In the genomic region with DNA sequence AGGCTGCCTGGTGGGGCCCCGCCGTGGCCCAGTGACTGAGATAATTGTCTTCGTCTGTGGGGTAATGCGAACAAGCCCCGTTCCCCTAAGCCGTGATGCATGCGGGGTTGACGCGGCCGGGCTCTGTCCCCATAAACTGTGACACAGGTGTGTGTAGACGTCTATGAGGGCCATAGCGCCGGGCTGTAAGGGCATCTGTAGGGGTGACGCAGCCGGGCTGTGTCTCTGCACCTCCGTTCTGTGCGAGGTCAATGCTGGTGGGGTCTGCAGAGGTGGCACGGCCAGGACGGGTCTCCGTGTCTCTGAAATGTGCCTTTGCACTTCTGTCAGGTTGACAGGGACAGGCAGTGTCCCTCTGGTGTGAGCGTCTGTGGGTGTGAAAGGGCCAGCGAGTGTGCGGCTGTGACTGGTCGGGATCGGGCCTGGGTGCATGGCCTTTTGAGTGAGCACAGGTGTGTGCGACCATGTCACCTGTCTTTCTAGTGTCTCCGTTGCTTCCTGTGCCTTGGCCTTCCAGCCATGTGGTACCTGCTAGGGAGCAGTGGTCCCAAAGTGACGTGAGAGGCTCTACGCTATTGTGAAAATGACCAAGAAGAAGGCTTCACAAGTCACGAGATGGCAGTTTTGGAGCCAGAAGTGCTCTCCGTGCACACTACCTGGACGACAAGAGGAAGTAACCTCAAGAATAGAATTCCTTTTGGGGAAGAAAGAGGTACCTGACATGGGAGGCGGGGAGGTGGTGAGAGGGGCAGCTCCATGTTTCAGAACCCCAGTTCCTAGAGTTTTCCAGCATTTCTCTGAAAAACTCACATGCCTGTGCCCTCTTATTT, we compare ENCODE assay signal across 8 cellular contexts. TPM values are rescaled to one million over a fixed set of nuclear protein-coding genes. Genes with fewer than 3 reads are reported as not detected.
DNase-seq lines count a peak whose midpoint lies in the region; ATAC-seq, FAIRE-seq and TF ChIP-seq lines count a peak whose summit lies in the region.

No MANE protein-coding gene starts in this region.

- H3K27ac ChIP-seq in iPS DF 6.9 (ENCODE audit: low read length), result no peak overlapping the region

- H3K36me3 Mint-ChIP-seq in HFFc6 (ENCODE audit: low read depth) (peaks cover 44% of the 10 kb centered on the region), activated B cell treated with CpG ODN at 0.5 μM for 24 hours (ENCODE audit: low read depth) (peaks cover 30% of the 10 kb centered on the region)
- peaks cover 29 to 56% of the 10 kb centered on the region in 2 donors for H3K36me3 Mint-ChIP-seq in stimulated activated naive B cell treated with anti-CD40 and anti-IgM and Interleukin-4, amounts not matched to agents 10 μg/mL and 1 μg/mL and 100 μg/mL, for 72 hours

- H3K9me3 Mint-ChIP-seq in HFFc6 (peaks cover 13% of the 10 kb centered on the region), activated B cell treated with CpG ODN at 0.5 μM for 24 hours (peaks cover 16% of the 10 kb centered on the region)
- peaks cover 14 to 24% of the 10 kb centered on the region in 2 donors for H3K9me3 Mint-ChIP-seq in stimulated activated naive B cell treated with anti-CD40 and anti-IgM and Interleukin-4, amounts not matched to agents 10 μg/mL and 1 μg/mL and 100 μg/mL, for 72 hours

- peaks cover 13% of the 10 kb centered on the region for H3K4me1 Mint-ChIP-seq in HFFc6 (ENCODE audit: low read depth)
- H3K4me1 Mint-ChIP-seq in activated B cell treated with CpG ODN at 0.5 μM for 24 hours, result peaks cover 16% of the 10 kb centered on the region
- H3K4me1 Mint-ChIP-seq in stimulated activated naive B cell treated with anti-CD40 and anti-IgM and Interleukin-4, amounts not matched to agents 10 μg/mL and 1 μg/mL and 100 μg/mL, for 72 hours, result peaks cover 11 to 12% of the 10 kb centered on the region in 2 donors

- TF ChIP-seq CTCF in HFFc6 (IDR thresholded peaks at IDR 0.05) (no peak), activated B cell treated with CpG ODN at 0.5 μM for 24 hours (IDR thresholded peaks at IDR 0.05) (no peak), lower leg skin (IDR thresholded peaks at IDR 0.05) (no peak)

- no peaks in the 10 kb centered on the region; the same call in 1 of the 2 replicates for H3K9me3 ChIP-seq in iPS DF 6.9 (ENCODE audit: control insufficient read depth, insufficient read depth, low read length)

- H3K27me3 Mint-ChIP-seq in HFFc6 (ENCODE audit: insufficient read depth) (peaks cover 5% of the 10 kb centered on the region; the same call in 1 of the 2 replicates), activated B cell treated with CpG ODN at 0.5 μM for 24 hours (no peaks in the 10 kb centered on the region)
- no peaks in the 10 kb centered on the region for H3K27me3 Mint-ChIP-seq in stimulated activated naive B cell treated with anti-CD40 and anti-IgM and Interleukin-4, amounts not matched to agents 10 μg/mL and 1 μg/mL and 100 μg/mL, for 72 hours

- no peaks in the 10 kb centered on the region for H3K27me3 ChIP-seq in iPS DF 6.9 (ENCODE audit: control insufficient read depth, insufficient read depth, low read length)

- POLR2A ChIA-PET in activated B cell treated with CpG ODN at 0.5 μM for 24 hours (lab: Charles Lee), result interaction anchor here (0.7 to 1.6 kb wide), 4 partner anchors 16 to 1350 kb away, joined by 3 to 18 read pairs (median 10); a partner anchor contains a TSS

- no CpG with 5 or more reads among the region's 33 CpGs for WGBS in iPS DF 6.9 (ENCODE audit: insufficient coverage, insufficient read length)
- WGBS in lower leg skin, 2 donors, result 21 to 29% methylated on average over 24 to 33 of the region's 33 CpGs

- H3K4me1 ChIP-seq in iPS DF 6.9 (ENCODE audit: control insufficient read depth, insufficient read depth, low read length), result no peaks in the 10 kb centered on the region

- intact Hi-C loops in activated B cell treated with CpG ODN at 0.5 μM for 24 hours (cut with micrococcal nuclease) (loop anchor here (2.0 kb wide), 3 partner anchors 91 to 1535 kb away; a partner anchor contains a TSS), lower leg skin (cut with DNase I; ENCODE audit: low total_unique reads) (no loop called here)

- no peaks in the 10 kb centered on the region for H3K36me3 ChIP-seq in iPS DF 6.9 (ENCODE audit: control insufficient read depth, insufficient read depth, low read length)

- H3K4me3 Mint-ChIP-seq in HFFc6 (peak overlapping the region; percentile 100), activated B cell treated with CpG ODN at 0.5 μM for 24 hours (peak overlapping the region; percentile 94)
- peak overlapping the region; percentile 94 to 99 for H3K4me3 Mint-ChIP-seq in stimulated activated naive B cell treated with anti-CD40 and anti-IgM and Interleukin-4, amounts not matched to agents 10 μg/mL and 1 μg/mL and 100 μg/mL, for 72 hours

- no peak for TF ChIP-seq POLR2A in lower leg skin (IDR thresholded peaks at IDR 0.05)

- CTCF ChIA-PET in activated B cell treated with CpG ODN at 0.5 μM for 24 hours (lab: Charles Lee), result interaction anchor here (0.9 kb wide), 1 partner anchor 17 kb away, joined by 4 read pairs; a partner anchor contains a TSS

- peak overlapping the region; percentile 95 for H3K27ac Mint-ChIP-seq in HFFc6
- peak overlapping the region; percentile 87 for H3K27ac Mint-ChIP-seq in activated B cell treated with CpG ODN at 0.5 μM for 24 hours
- H3K27ac Mint-ChIP-seq in stimulated activated naive B cell treated with anti-CD40 and anti-IgM and Interleukin-4, amounts not matched to agents 10 μg/mL and 1 μg/mL and 100 μg/mL, for 72 hours, result peak overlapping the region; percentile 98

- FAIRE-seq in urothelium cell line (lab: Jason Lieb, UNC), result no peak

- no peak for ATAC-seq in activated B cell treated with CpG ODN at 0.5 μM for 24 hours (ENCODE audit: low read depth)
- ATAC-seq in stimulated activated naive B cell treated with anti-CD40 and anti-IgM and Interleukin-4, amounts not matched to agents 10 μg/mL and 1 μg/mL and 100 μg/mL, for 72 hours (replicated peaks), result peak; percentile 2 to 5
- no peak for ATAC-seq in GM21825 (IDR thresholded peaks at IDR 0.05; ENCODE audit: unreplicated experiment)

- H3K4me3 ChIP-seq in iPS DF 6.9 (ENCODE audit: low read length) (peak overlapping the region; percentile 81), lower leg skin (ENCODE audit: low read depth, poor library complexity, severe bottlenecking) (no peak overlapping the region)

- DNase-seq in HFFc6 (no peak), activated B cell treated with CpG ODN at 0.5 μM for 24 hours (no peak), iPS DF 6.9 (ENCODE audit: low read depth, low spot score) (no peak), lower leg skin (ENCODE audit: low spot score in 2 of 2) (no peak), HT-29 (ENCODE audit: low spot score) (no peak), urothelium cell line (ENCODE audit: low spot score) (no peak)
- DNase-seq in stimulated activated naive B cell treated with anti-CD40 and anti-IgM and Interleukin-4, amounts not matched to agents 10 μg/mL and 1 μg/mL and 100 μg/mL, for 72 hours, result peak; percentile 4

RNA-seq across cellular contexts. Expression of a gene that starts 16.4 kb away (rescaled TPM):
- total RNA-seq in HFFc6 (2021; fragmentation: NEBNext Ultra II Directional; extraction: Animal tissue kit (Norgen Biotek cat#: 25700)), result 10 to 100 TPM in 4 of 6 experiments, 1 to 10 TPM in 2; 9.8 to 13.0 (median 11.3) TPM
- total RNA-seq in activated B cell treated with CpG ODN at 0.5 μM for 24 hours, result 25.5 and 31.7 TPM in 2 replicates
- total RNA-seq in lower leg skin, result 10 to 100 TPM; 17.6 to 28.0 (median 24.0) TPM
- 3.9 and 4.6 TPM in 2 replicates for total RNA-seq in HT-29 (2014; rRNA removed; shearing (Covaris generic))

RNA-seq across cellular contexts. Expression of a gene that starts 54.1 kb away (rescaled TPM):
- 1 to 10 TPM; 2.0 to 6.4 (median 3.4) TPM for total RNA-seq in HFFc6 (2021; fragmentation: NEBNext Ultra II Directional; extraction: Animal tissue kit (Norgen Biotek cat#: 25700))
- total RNA-seq in activated B cell treated with CpG ODN at 0.5 μM for 24 hours, result 8.2 and 10.7 TPM in 2 replicates
- 1 to 10 TPM; 1.5 to 5.9 (median 3.4) TPM for total RNA-seq in lower leg skin
- total RNA-seq in HT-29 (2014; rRNA removed; shearing (Covaris generic)), result not detected in 2 replicates

Comparison
In these comparisons a context has a peak if more than half of its experiments do, and no peak if none do; other contexts are left out.
1. ATAC-seq: peak in stimulated activated naive B cell treated with anti-CD40 and anti-IgM and Interleukin-4, amounts not matched to agents 10 μg/mL and 1 μg/mL and 100 μg/mL, for 72 hours (2 of 2); none in activated B cell treated with CpG ODN at 0.5 μM for 24 hours (single experiment) and GM21825 (single experiment).
2. Peak in every context shown above with its lines, with median percentiles within 50 percentile points of each other: H3K27ac Mint-ChIP-seq and H3K4me3 Mint-ChIP-seq.